In genomic region chr5:60802216-60802615, GRCh38 we compare ENCODE assay signal across 35 cellular contexts. TPM values are rescaled to one million over a fixed set of nuclear protein-coding genes. Genes with fewer than 3 reads are reported as not detected.
A peak's percentile ranks its signal among the peaks of the same experiment; 100 is the strongest.
DNase-seq lines count a peak whose midpoint lies in the region; ATAC-seq, FAIRE-seq and TF ChIP-seq lines count a peak whose summit lies in the region.
"Had no signal": no experiment of that assay in that cellular context is flagged by ENCODE, and none has a peak within 500 bp of the region (broad histone marks: within the 10 kb centered on the region; RNA-seq: fewer than 3 reads in every experiment).

No MANE protein-coding gene starts in this region.

- H3K4me3 ChIP-seq in K562 (no peak overlapping the region), hepatocyte (no peak overlapping the region)
- no peak overlapping the region for H3K4me3 ChIP-seq in CD4-positive, alpha-beta memory T cell (ENCODE audit: low read length in 2 of 2)
- H3K4me3 ChIP-seq: A549; BLaER1; BLaER1 treated with 17β-estradiol and CSF1 and Interleukin-3, amounts not matched to agents 10 nM and 100 nM had no signal

- TF ChIP-seq CTCF in K562 (IDR thresholded peaks at IDR 0.05 in 2 of 3, conservative IDR thresholded peaks at IDR 0.05 in 1 of 3; ENCODE audit: insufficient read depth in 2 of 3, low read depth in 1 of 3, low read length in 3 of 3) (no peak), hepatocyte (IDR thresholded peaks at IDR 0.05; ENCODE audit: poor library complexity) (no peak)

- FAIRE-seq in H54 (lab: Jason Lieb, UNC) (peak; percentile 20), K562 (lab: Jason Lieb, UNC) (no peak)
- FAIRE-seq: A204.1, D721Med had no signal

- H3K27me3 Mint-ChIP-seq in CD4-positive, alpha-beta memory T cell = peaks cover 0 to 3% of the 10 kb centered on the region in 2 donors
- H3K27me3 Mint-ChIP-seq: B cell; CD4-positive, CD25-positive, alpha-beta regulatory T cell had no signal

- H2AFZ ChIP-seq in K562 (ENCODE audit: low read depth, low read length) (no peak overlapping the region), hepatocyte (no peak overlapping the region)

- H3K4me1 Mint-ChIP-seq in CD4-positive, alpha-beta memory T cell = no peaks in the 10 kb centered on the region
- H3K4me1 Mint-ChIP-seq: B cell; CD14-positive monocyte; CD4-positive, CD25-positive, alpha-beta regulatory T cell; CD8-positive, alpha-beta memory T cell had no signal

- CTCF ChIA-PET in K562 (lab: Yijun Ruan, JAX; ENCODE audit: low intra/inter-chr PET ratio) = no interaction called here
- CTCF ChIA-PET in CD4-positive, alpha-beta memory T cell (lab: Charles Lee; ENCODE audit: partially characterized antibody) = no interaction called here

- ATAC-seq in K562 = no peak
- ATAC-seq in HG03565 (IDR thresholded peaks at IDR 0.05; ENCODE audit: unreplicated experiment) = no peak
- ATAC-seq: A549; CD8-positive, alpha-beta T cell had no signal

- DNase-seq in H54 (ENCODE audit: insufficient read length, low spot score) = no peak
- DNase-seq in K562 (ENCODE audit: extremely low read depth in 1 of 4, low spot score in 3 of 4) = no peak
- no peak for DNase-seq in hepatocyte (ENCODE audit: low spot score)
- DNase-seq in CD4-positive, alpha-beta memory T cell = no peak
- no peak for DNase-seq in NCI-H146 (lab: John Stamatoyannopoulos, UW)
- DNase-seq: 8988T; ACHN; AML-193; BE2C; C1 segment of cervical spinal cord; Calu3; CD4-positive, alpha-beta T cell; CD4-positive, CD25-positive, alpha-beta regulatory T cell; CD8-positive, alpha-beta memory T cell; CD8-positive, alpha-beta T cell; COR-L47; DMS 273 treated with DMSO at 0.1 percent for 48 hours; DMS153; DMS53; DMS79; DMS79 treated with DMSO at 0.1 percent for 48 hours; DND-41; EL had no signal

- no peak overlapping the region for H3K4me3 Mint-ChIP-seq in CD4-positive, alpha-beta memory T cell
- H3K4me3 Mint-ChIP-seq: B cell; CD14-positive monocyte; CD4-positive, alpha-beta T cell; CD4-positive, CD25-positive, alpha-beta regulatory T cell; CD8-positive, alpha-beta memory T cell; CD8-positive, alpha-beta T cell had no signal

- intact Hi-C loops in K562 (cut with micrococcal nuclease) = no loop called here
- intact Hi-C loops in CD4-positive, alpha-beta memory T cell (cut with micrococcal nuclease) = no loop called here

- peaks cover 0 to 7% (median 0%) of the 10 kb centered on the region in 8 donors for H3K9me3 Mint-ChIP-seq in CD4-positive, alpha-beta memory T cell
- H3K9me3 Mint-ChIP-seq: CD4-positive, alpha-beta T cell; CD8-positive, alpha-beta T cell had no signal

- H3K9me3 ChIP-seq in K562 (replicated peaks; ENCODE audit: control insufficient read depth, insufficient read depth, low read depth, low read length) (no peaks in the 10 kb centered on the region), hepatocyte (ENCODE audit: low read depth) (no peaks in the 10 kb centered on the region)
- H3K9me3 ChIP-seq in CD4-positive, alpha-beta memory T cell (ENCODE audit: control insufficient read depth in 1 of 2, low read length in 2 of 2) = no peaks in the 10 kb centered on the region
- H3K9me3 ChIP-seq: A549; BE2C; BLaER1; BLaER1 treated with 17β-estradiol and CSF1 and Interleukin-3, amounts not matched to agents 10 nM and 100 nM; Caco-2 had no signal

- H3K4me2 ChIP-seq in K562 (ENCODE audit: insufficient read depth, low read length) (no peak overlapping the region), hepatocyte (no peak overlapping the region)
- H3K4me2 ChIP-seq: A549, BLaER1 had no signal

- H3K36me3 ChIP-seq in K562 (ENCODE audit: control insufficient read depth, insufficient read depth, low read length) (no peaks in the 10 kb centered on the region), hepatocyte (replicated peaks; ENCODE audit: insufficient read depth, low read depth) (no peaks in the 10 kb centered on the region)
- H3K36me3 ChIP-seq in CD4-positive, alpha-beta memory T cell (ENCODE audit: insufficient read depth, low read length) = no peaks in the 10 kb centered on the region
- H3K36me3 ChIP-seq: BE2C; BLaER1; BLaER1 treated with 17β-estradiol and CSF1 and Interleukin-3, amounts not matched to agents 10 nM and 100 nM had no signal

- H3K79me2 ChIP-seq in K562 (ENCODE audit: control insufficient read depth, insufficient read depth, low read length) (no peaks in the 10 kb centered on the region), hepatocyte (peaks cover 13% of the 10 kb centered on the region)

- TF ChIP-seq EP300 in K562 (IDR thresholded peaks at IDR 0.05; ENCODE audit: low read length) = no peak

- H3K27ac ChIP-seq in K562 (ENCODE audit: extremely low read depth, low read depth, low read length) (no peak overlapping the region), hepatocyte (peak overlapping the region; percentile 63)
- no peak overlapping the region for H3K27ac ChIP-seq in CD4-positive, alpha-beta memory T cell (ENCODE audit: low read depth, low read length)
- H3K27ac ChIP-seq: 22Rv1; A549; BLaER1; BLaER1 treated with 17β-estradiol and CSF1 and Interleukin-3, amounts not matched to agents 10 nM and 100 nM; C4-2B had no signal

- POLR2A ChIA-PET in K562 (lab: Yijun Ruan, JAX) = interaction anchor here (1.3 kb wide), 1 partner anchor 8 kb away, joined by 4 read pairs; no protein-coding TSS in a partner anchor
- POLR2A ChIA-PET in CD4-positive, alpha-beta memory T cell (lab: Charles Lee; ENCODE audit: partially characterized antibody) = no interaction called here

- in situ Hi-C loops in K562 (cut with MboI) = no loop called here

- TF ChIP-seq POLR2A in H54 (IDR thresholded peaks at IDR 0.05; ENCODE audit: low read depth, low read length) (no peak), K562 (conservative IDR thresholded peaks at IDR 0.05) (no peak)

- no peaks in the 10 kb centered on the region for H3K9me1 ChIP-seq in K562 (ENCODE audit: control insufficient read depth, insufficient read depth, low read length)

- H3K9me2 ChIP-seq in hepatocyte (replicated peaks; ENCODE audit: insufficient read depth) = no peaks in the 10 kb centered on the region

- no peak for TF ChIP-seq RAD21 in K562 (CRISPR knock-in tag; conservative IDR thresholded peaks at IDR 0.05 in 1 of 2, IDR thresholded peaks at IDR 0.05 in 1 of 2)

- no TSS peak for BruUV-seq in K562 (replicated peaks; lab: Mats Ljungman, UMichigan)

- H3K9ac ChIP-seq in K562 (ENCODE audit: insufficient read depth in 1 of 2, low read depth in 2 of 2, low read length in 2 of 2) = no peak overlapping the region
- H3K9ac ChIP-seq: BLaER1; BLaER1 treated with 17β-estradiol and CSF1 and Interleukin-3, amounts not matched to agents 10 nM and 100 nM had no signal

- H3K27me3 ChIP-seq in K562 (ENCODE audit: control insufficient read depth in 2 of 2, insufficient read depth in 2 of 2, low read length in 2 of 2) (no peaks in the 10 kb centered on the region), hepatocyte (no peaks in the 10 kb centered on the region)
- H3K27me3 ChIP-seq in CD4-positive, alpha-beta memory T cell (ENCODE audit: insufficient read depth, low read length) = no peaks in the 10 kb centered on the region
- H3K27me3 ChIP-seq: BE2C; BLaER1; BLaER1 treated with 17β-estradiol and CSF1 and Interleukin-3, amounts not matched to agents 10 nM and 100 nM had no signal

- H3K4me1 ChIP-seq in K562 (replicated peaks in 1 of 2; ENCODE audit: control insufficient read depth in 2 of 2, insufficient read depth in 2 of 2, low read length in 2 of 2) (peaks cover 0 to 7% of the 10 kb centered on the region in 2 experiments; a peak in 1 of 5 replicates), hepatocyte (ENCODE audit: insufficient read depth) (no peaks in the 10 kb centered on the region)
- no peaks in the 10 kb centered on the region for H3K4me1 ChIP-seq in CD4-positive, alpha-beta memory T cell (ENCODE audit: insufficient read depth, low read length)
- H3K4me1 ChIP-seq: BE2C, BLaER1, Caco-2 had no signal

- H4K20me1 ChIP-seq in K562 (replicated peaks; ENCODE audit: control insufficient read depth, insufficient read depth, low read length) = no peaks in the 10 kb centered on the region
- no peaks in the 10 kb centered on the region for H4K20me1 ChIP-seq in hepatocyte (ENCODE audit: insufficient read depth, poor library complexity, severe bottlenecking)
- H4K20me1 ChIP-seq: BLaER1; BLaER1 treated with 17β-estradiol and CSF1 and Interleukin-3, amounts not matched to agents 10 nM and 100 nM had no signal

- 24% methylated on average over 2 of the region's 2 CpGs for WGBS in K562 (ENCODE audit: insufficient coverage, low coverage, missing lambda C conversion rate)
- 80% methylated on average over 2 of the region's 2 CpGs for WGBS in hepatocyte (ENCODE audit: low lambda C conversion rate, missing lambda C conversion rate)

- H3K36me3 Mint-ChIP-seq in CD4-positive, alpha-beta memory T cell = no peaks in the 10 kb centered on the region
- H3K36me3 Mint-ChIP-seq: CD14-positive monocyte; CD4-positive, CD25-positive, alpha-beta regulatory T cell; CD8-positive, alpha-beta memory T cell; CD8-positive, alpha-beta T cell had no signal

- no peak overlapping the region for H3K27ac Mint-ChIP-seq in CD4-positive, alpha-beta memory T cell
- H3K27ac Mint-ChIP-seq: B cell; CD14-positive monocyte; CD4-positive, alpha-beta T cell; CD4-positive, CD25-positive, alpha-beta regulatory T cell; CD8-positive, alpha-beta memory T cell; CD8-positive, alpha-beta T cell had no signal

RNA-seq across cellular contexts. Expression of gene ELOVL7, which starts 41.9 kb away (rescaled TPM):
- 3.7 and 5.9 TPM in 2 replicates for total RNA-seq in K562 (2011; cell fraction: chromatin; rRNA removed; ENCODE audit: low replicate concordance)
- 1.3 and 3.4 TPM in 2 replicates for total RNA-seq in K562 (2011; cell fraction: nucleolus; rRNA removed)
- total RNA-seq in K562 (2011; cell fraction: nucleoplasm; rRNA removed) = 4.6 and 7.0 TPM in 2 replicates
- total RNA-seq in K562 (2014; rRNA removed) = 4.5 and 5.8 TPM in 2 replicates
- total RNA-seq in K562 (2014; rRNA removed; fragmentation: Illumina TruSeq; extraction: Trizol) = 12.3 and 15.0 TPM in 2 replicates
- total RNA-seq in K562 (2015; rRNA removed; fragmentation: Illumina TruSeq; extraction: Trizol) = 6.7 and 8.2 TPM in 2 replicates
- 9.4 and 11.6 TPM in 2 replicates for total RNA-seq in K562 (2021)
- polyA plus RNA-seq in K562 (2011; rRNA removed) = 6.7 and 26.7 TPM in 2 replicates
- 1.6 and 15.0 TPM in 2 replicates for polyA plus RNA-seq in K562 (2011; cell fraction: cytosol; rRNA removed)
- polyA plus RNA-seq in K562 (2011; cell fraction: nucleus; rRNA removed) = 2.0 and 14.5 TPM in 2 replicates
- 6.4 and 13.8 TPM in 2 replicates for polyA plus RNA-seq in K562 (2012)
- 11.3 and 11.4 TPM in 2 replicates for polyA plus RNA-seq in K562 (2014; fragmentation: Illumina TruSeq; extraction: Trizol)
- polyA plus RNA-seq in K562 (2014; fragmentation: Nextera tagmentation; extraction: Ambion mirVana) = 1 to 10 TPM; 4.6 to 5.6 TPM
- 6.9 and 8.9 TPM in 2 replicates for polyA plus RNA-seq in K562 (2014; rRNA removed)
- polyA minus RNA-seq in K562 (2011; rRNA and poly(A)+ RNA removed) = 6.7 and 30.9 TPM in 2 replicates
- 4.1 and 12.1 TPM in 2 replicates for polyA minus RNA-seq in K562 (2011; cell fraction: cytosol; rRNA and poly(A)+ RNA removed)
- polyA minus RNA-seq in K562 (2011; cell fraction: nucleus; rRNA and poly(A)+ RNA removed) = 0.81 and 6.9 TPM in 2 replicates
- 33.0 and 41.8 TPM in 2 replicates for total RNA-seq in hepatocyte
- 9.9 and 15.2 TPM in 2 replicates for polyA plus RNA-seq in hepatocyte
- total RNA-seq in CD4-positive, alpha-beta memory T cell = not detected
- polyA plus RNA-seq in CD4-positive, alpha-beta memory T cell = not detected
- total RNA-seq: A673; CD4-positive, alpha-beta T cell; CD8-positive, alpha-beta T cell had no signal
- polyA plus RNA-seq: CD4-positive, CD25-positive, alpha-beta regulatory T cell; CD8-positive, alpha-beta memory T cell had no signal
